In genomic region chr17:77391668-77392375, GRCh38 we compare ENCODE assay signal across 1 cellular context.
A peak's percentile ranks its signal among the peaks of the same experiment; 100 is the strongest.
TF ChIP-seq lines count a peak whose summit lies in the region.

No MANE protein-coding gene starts in this region.

TF ChIP-seq in HepG2, 621 proteins besides CTCF, POLR2A, EP300 and RAD21 (continued from another document and continues in another):
- TF ChIP-seq HINFP (CRISPR knock-in tag; IDR thresholded peaks at IDR 0.05; ENCODE audit: low read depth) (0 out of 2 replicates have a peak, but pooled peaks have one; percentile 18), ZSCAN31 (CRISPR knock-in tag; IDR thresholded peaks at IDR 0.05; ENCODE audit: low read depth) (peak; percentile 52), ZNF251 (CRISPR knock-in tag; IDR thresholded peaks at IDR 0.05) (no peak), DBP (CRISPR knock-in tag; IDR thresholded peaks at IDR 0.05; ENCODE audit: not compliant biosample characterization) (no peak), ZNF724P (CRISPR knock-in tag; IDR thresholded peaks at IDR 0.05; ENCODE audit: borderline replicate concordance) (no peak), BCLAF1 (IDR thresholded peaks at IDR 0.05) (no peak), ZZZ3 (CRISPR knock-in tag; IDR thresholded peaks at IDR 0.05; ENCODE audit: borderline replicate concordance) (no peak), ZNF18 (CRISPR knock-in tag; IDR thresholded peaks at IDR 0.05; ENCODE audit: insufficient replicate concordance) (no peak), ZMYM2 (CRISPR knock-in tag; IDR thresholded peaks at IDR 0.05) (no peak), NFIC (IDR thresholded peaks at IDR 0.05; ENCODE audit: low read length) (no peak), ZSCAN25 (CRISPR knock-in tag; IDR thresholded peaks at IDR 0.05) (no peak), EEA1 (CRISPR knock-in tag; IDR thresholded peaks at IDR 0.05; ENCODE audit: borderline replicate concordance) (no peak), ATF6 (CRISPR knock-in tag; conservative IDR thresholded peaks at IDR 0.05) (0 out of 2 replicates have a peak, but pooled peaks have one; percentile 51), ZXDC (CRISPR knock-in tag; IDR thresholded peaks at IDR 0.05) (no peak), ZNF232 (CRISPR knock-in tag; IDR thresholded peaks at IDR 0.05; ENCODE audit: borderline replicate concordance) (no peak), TFE3 (CRISPR knock-in tag; IDR thresholded peaks at IDR 0.05) (no peak), YY1 (IDR thresholded peaks at IDR 0.05; ENCODE audit: insufficient read depth, insufficient replicate concordance, low read depth, low read length) (no peak), CENPX (CRISPR knock-in tag; IDR thresholded peaks at IDR 0.05) (no peak), ZNF382 (CRISPR knock-in tag; IDR thresholded peaks at IDR 0.05; ENCODE audit: borderline replicate concordance) (no peak), ZNF747 (CRISPR knock-in tag; IDR thresholded peaks at IDR 0.05; ENCODE audit: borderline replicate concordance) (peak; percentile 35; the same call in 1 of the 2 replicates), PBX2 (CRISPR knock-in tag; IDR thresholded peaks at IDR 0.05) (no peak), NR2F6 (IDR thresholded peaks at IDR 0.05) (no peak), NR2F6 (CRISPR knock-in tag; IDR thresholded peaks at IDR 0.05) (no peak), CC2D1A (CRISPR knock-in tag; IDR thresholded peaks at IDR 0.05) (no peak), ZNF674 (CRISPR knock-in tag; IDR thresholded peaks at IDR 0.05; ENCODE audit: low read depth) (no peak), ZSCAN21 (CRISPR knock-in tag; IDR thresholded peaks at IDR 0.05; ENCODE audit: borderline replicate concordance) (no peak), ATF7-NPFF (CRISPR knock-in tag; IDR thresholded peaks at IDR 0.05; ENCODE audit: low read depth) (no peak; the same call in 1 of the 2 replicates), HBP1 (CRISPR knock-in tag; IDR thresholded peaks at IDR 0.05; ENCODE audit: low read depth) (no peak), CCDC6 (CRISPR knock-in tag; IDR thresholded peaks at IDR 0.05) (peak; percentile 17; the same call in 1 of the 2 replicates), PRDM4 (CRISPR knock-in tag; IDR thresholded peaks at IDR 0.05; ENCODE audit: borderline replicate concordance) (0 out of 2 replicates have a peak, but pooled peaks have one; percentile 14), ZNF496 (CRISPR knock-in tag; IDR thresholded peaks at IDR 0.05; ENCODE audit: insufficient replicate concordance) (no peak), ZNF770 (CRISPR knock-in tag; IDR thresholded peaks at IDR 0.05) (no peak), MLX (CRISPR knock-in tag; IDR thresholded peaks at IDR 0.05) (no peak), CENPBD1 (CRISPR knock-in tag; IDR thresholded peaks at IDR 0.05; ENCODE audit: borderline replicate concordance, low read depth) (no peak)
